In genomic region chr3:49703956-49704355, GRCh38 we compare ENCODE assay signal across 19 cellular contexts. TPM values are rescaled to one million over a fixed set of nuclear protein-coding genes. Genes with fewer than 3 reads are reported as not detected.
"Had no signal": no experiment of that assay in that cellular context is flagged by ENCODE, and none has a peak within 500 bp of the region (broad histone marks: within the 10 kb centered on the region; RNA-seq: fewer than 3 reads in every experiment).

No MANE protein-coding gene starts in this region.

- H3K9me3 ChIP-seq: ascending aorta, esophagus muscularis mucosa, gastroesophageal sphincter, heart left ventricle, ovary, psoas muscle, testis had no signal

- H3K4me3 Mint-ChIP-seq: activated CD4-positive, alpha-beta T cell treated with anti-CD3 and anti-CD28 coated beads for 36 hours; activated CD8-positive, alpha-beta memory T cell treated with anti-CD3 and anti-CD28 coated beads, Interleukin-2, amount 10 ng/mL, durations not matched to agents 7 days and 5 days; activated naive CD4-positive, alpha-beta T cell treated with anti-CD3 and anti-CD28 coated beads, Interleukin-2, amount 10 ng/mL, durations not matched to agents 7 days and 5 days; central memory CD8-positive, alpha-beta T cell; naive thymus-derived CD4-positive, alpha-beta T cell; type B pancreatic cell; WTC11 had no signal

- H3K27me3 ChIP-seq: ascending aorta, esophagus muscularis mucosa, gastroesophageal sphincter, heart left ventricle, ovary, testis had no signal

- H3K9me3 Mint-ChIP-seq: activated naive CD4-positive, alpha-beta T cell treated with anti-CD3 and anti-CD28 coated beads, Interleukin-2, amount 10 ng/mL, durations not matched to agents 7 days and 5 days; central memory CD8-positive, alpha-beta T cell; naive thymus-derived CD4-positive, alpha-beta T cell; type B pancreatic cell; WTC11 had no signal

- H3K36me3 ChIP-seq: ovary had no signal

- H3K27ac ChIP-seq: ascending aorta, coronary artery, esophagus muscularis mucosa, gastroesophageal sphincter, heart left ventricle, ovary, psoas muscle, testis had no signal

- H3K27ac Mint-ChIP-seq: activated CD4-positive, alpha-beta T cell treated with anti-CD3 and anti-CD28 coated beads for 36 hours; activated CD8-positive, alpha-beta memory T cell treated with anti-CD3 and anti-CD28 coated beads, Interleukin-2, amount 10 ng/mL, durations not matched to agents 7 days and 5 days; activated naive CD4-positive, alpha-beta T cell treated with anti-CD3 and anti-CD28 coated beads, Interleukin-2, amount 10 ng/mL, durations not matched to agents 7 days and 5 days; type B pancreatic cell; WTC11 had no signal

- H3K36me3 Mint-ChIP-seq: activated CD8-positive, alpha-beta memory T cell treated with anti-CD3 and anti-CD28 coated beads, Interleukin-2, amount 10 ng/mL, durations not matched to agents 7 days and 5 days had no signal

- H3K4me1 Mint-ChIP-seq: activated CD4-positive, alpha-beta T cell treated with anti-CD3 and anti-CD28 coated beads for 36 hours; activated CD8-positive, alpha-beta memory T cell treated with anti-CD3 and anti-CD28 coated beads, Interleukin-2, amount 10 ng/mL, durations not matched to agents 7 days and 5 days; activated naive CD4-positive, alpha-beta T cell treated with anti-CD3 and anti-CD28 coated beads, Interleukin-2, amount 10 ng/mL, durations not matched to agents 7 days and 5 days; central memory CD8-positive, alpha-beta T cell had no signal

- H3K4me1 ChIP-seq: ascending aorta, psoas muscle, testis had no signal

- H3K27me3 Mint-ChIP-seq: activated CD4-positive, alpha-beta T cell treated with anti-CD3 and anti-CD28 coated beads for 36 hours; activated CD8-positive, alpha-beta memory T cell treated with anti-CD3 and anti-CD28 coated beads, Interleukin-2, amount 10 ng/mL, durations not matched to agents 7 days and 5 days; activated naive CD4-positive, alpha-beta T cell treated with anti-CD3 and anti-CD28 coated beads, Interleukin-2, amount 10 ng/mL, durations not matched to agents 7 days and 5 days; central memory CD8-positive, alpha-beta T cell; naive thymus-derived CD4-positive, alpha-beta T cell; type B pancreatic cell had no signal

- H3K4me3 ChIP-seq: ascending aorta, coronary artery, esophagus muscularis mucosa, gastroesophageal sphincter, heart left ventricle, ovary, psoas muscle, skin epidermis, testis had no signal

RNA-seq across cellular contexts. Expression of gene AMIGO3, which starts 15.5 kb away (rescaled TPM):
- total RNA-seq: endothelial cell of umbilical vein, kidney, left ventricle myocardium superior had no signal
